ENCODE assay signal across 1 cellular context in the genomic region with DNA sequence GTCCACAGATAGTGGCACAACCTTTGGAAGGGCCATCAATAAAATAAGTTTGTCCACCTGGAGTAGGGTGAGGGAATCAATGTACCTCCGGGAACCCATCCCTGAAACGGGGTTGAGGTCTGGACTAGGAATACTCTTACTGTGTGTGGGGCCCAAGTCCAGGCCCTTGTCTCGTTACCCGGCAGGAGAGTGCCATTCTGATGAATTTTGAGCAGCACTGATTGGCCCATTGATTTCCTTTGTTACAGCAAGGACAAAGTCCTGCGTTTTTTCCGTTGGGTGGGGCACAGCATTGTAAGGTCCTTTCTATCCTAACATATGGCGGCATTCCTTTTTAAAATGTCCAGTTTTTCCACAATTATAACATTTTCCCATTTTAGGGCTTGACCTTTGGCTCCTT.
A peak's percentile ranks its signal among the peaks of the same experiment; 100 is the strongest.
TF ChIP-seq lines count a peak whose summit lies in the region.

No MANE protein-coding gene starts in this region.

TF ChIP-seq in HepG2, 621 proteins besides CTCF, POLR2A, EP300 and RAD21 (continued from another document):
- no peak for TF ChIP-seq SRSF4 (IDR thresholded peaks at IDR 0.05; ENCODE audit: low read depth, low read length, poor library complexity, severe bottlenecking)
- TF ChIP-seq ZNF101 (CRISPR knock-in tag; IDR thresholded peaks at IDR 0.05; ENCODE audit: borderline replicate concordance, low read depth): no peak
- no peak for TF ChIP-seq NFIB (CRISPR knock-in tag; IDR thresholded peaks at IDR 0.05; ENCODE audit: borderline replicate concordance)
- no peak for TF ChIP-seq SOX6 (IDR thresholded peaks at IDR 0.05)
- TF ChIP-seq SOX6 (CRISPR knock-in tag; IDR thresholded peaks at IDR 0.05): peak; percentile 89
- TF ChIP-seq, protein P1, sequence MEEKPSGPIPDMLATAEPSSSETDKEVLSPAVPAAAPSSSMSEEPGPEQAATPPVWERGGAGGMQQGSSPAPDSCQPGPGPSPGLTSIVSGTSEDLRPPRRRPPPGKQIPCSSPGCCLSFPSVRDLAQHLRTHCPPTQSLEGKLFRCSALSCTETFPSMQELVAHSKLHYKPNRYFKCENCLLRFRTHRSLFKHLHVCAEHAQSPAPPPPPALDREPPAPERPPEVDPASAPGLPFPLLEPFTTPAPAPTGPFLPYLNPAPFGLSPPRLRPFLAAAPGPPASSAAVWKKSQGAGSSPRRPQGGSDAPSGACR (CRISPR knock-in tag; IDR thresholded peaks at IDR 0.05): no peak
- peak; percentile 55; the same call in 1 of the 2 replicates for TF ChIP-seq GFI1 (CRISPR knock-in tag; IDR thresholded peaks at IDR 0.05; ENCODE audit: borderline replicate concordance)
- TF ChIP-seq, protein P2, sequence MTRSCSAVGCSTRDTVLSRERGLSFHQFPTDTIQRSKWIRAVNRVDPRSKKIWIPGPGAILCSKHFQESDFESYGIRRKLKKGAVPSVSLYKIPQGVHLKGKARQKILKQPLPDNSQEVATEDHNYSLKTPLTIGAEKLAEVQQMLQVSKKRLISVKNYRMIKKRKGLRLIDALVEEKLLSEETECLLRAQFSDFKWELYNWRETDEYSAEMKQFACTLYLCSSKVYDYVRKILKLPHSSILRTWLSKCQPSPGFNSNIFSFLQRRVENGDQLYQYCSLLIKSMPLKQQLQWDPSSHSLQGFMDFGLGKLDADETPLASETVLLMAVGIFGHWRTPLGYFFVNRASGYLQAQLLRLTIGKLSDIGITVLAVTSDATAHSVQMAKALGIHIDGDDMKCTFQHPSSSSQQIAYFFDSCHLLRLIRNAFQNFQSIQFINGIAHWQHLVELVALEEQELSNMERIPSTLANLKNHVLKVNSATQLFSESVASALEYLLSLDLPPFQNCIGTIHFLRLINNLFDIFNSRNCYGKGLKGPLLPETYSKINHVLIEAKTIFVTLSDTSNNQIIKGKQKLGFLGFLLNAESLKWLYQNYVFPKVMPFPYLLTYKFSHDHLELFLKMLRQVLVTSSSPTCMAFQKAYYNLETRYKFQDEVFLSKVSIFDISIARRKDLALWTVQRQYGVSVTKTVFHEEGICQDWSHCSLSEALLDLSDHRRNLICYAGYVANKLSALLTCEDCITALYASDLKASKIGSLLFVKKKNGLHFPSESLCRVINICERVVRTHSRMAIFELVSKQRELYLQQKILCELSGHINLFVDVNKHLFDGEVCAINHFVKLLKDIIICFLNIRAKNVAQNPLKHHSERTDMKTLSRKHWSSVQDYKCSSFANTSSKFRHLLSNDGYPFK (CRISPR knock-in tag; IDR thresholded peaks at IDR 0.05; ENCODE audit: borderline replicate concordance): no peak
- TF ChIP-seq, protein P3, sequence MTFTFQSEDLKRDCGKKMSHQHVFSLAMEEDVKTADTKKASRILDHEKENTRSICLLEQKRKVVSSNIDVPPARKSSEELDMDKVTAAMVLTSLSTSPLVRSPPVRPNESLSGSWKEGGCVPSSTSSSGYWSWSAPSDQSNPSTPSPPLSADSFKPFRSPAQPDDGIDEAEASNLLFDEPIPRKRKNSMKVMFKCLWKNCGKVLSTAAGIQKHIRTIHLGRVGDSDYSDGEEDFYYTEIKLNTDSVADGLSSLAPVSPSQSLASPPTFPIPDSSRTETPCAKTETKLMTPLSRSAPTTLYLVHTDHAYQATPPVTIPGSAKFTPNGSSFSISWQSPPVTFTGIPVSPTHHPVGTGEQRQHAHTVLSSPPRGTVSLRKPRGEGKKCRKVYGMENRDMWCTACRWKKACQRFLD (CRISPR knock-in tag; IDR thresholded peaks at IDR 0.05; ENCODE audit: borderline replicate concordance): no peak
- TF ChIP-seq ZFP1 (CRISPR knock-in tag; IDR thresholded peaks at IDR 0.05): no peak
- no peak for TF ChIP-seq ZNF646 (CRISPR knock-in tag; IDR thresholded peaks at IDR 0.05)
- TF ChIP-seq ZNF557 (CRISPR knock-in tag; IDR thresholded peaks at IDR 0.05): no peak
- peak; percentile 46; the same call in 1 of the 2 replicates for TF ChIP-seq POGZ (CRISPR knock-in tag; IDR thresholded peaks at IDR 0.05)
- no peak for TF ChIP-seq ZNF800 (CRISPR knock-in tag; IDR thresholded peaks at IDR 0.05)
- peak; percentile 43; the same call in 1 of the 2 replicates for TF ChIP-seq PHF21A (CRISPR knock-in tag; IDR thresholded peaks at IDR 0.05)
- TF ChIP-seq, protein P4, sequence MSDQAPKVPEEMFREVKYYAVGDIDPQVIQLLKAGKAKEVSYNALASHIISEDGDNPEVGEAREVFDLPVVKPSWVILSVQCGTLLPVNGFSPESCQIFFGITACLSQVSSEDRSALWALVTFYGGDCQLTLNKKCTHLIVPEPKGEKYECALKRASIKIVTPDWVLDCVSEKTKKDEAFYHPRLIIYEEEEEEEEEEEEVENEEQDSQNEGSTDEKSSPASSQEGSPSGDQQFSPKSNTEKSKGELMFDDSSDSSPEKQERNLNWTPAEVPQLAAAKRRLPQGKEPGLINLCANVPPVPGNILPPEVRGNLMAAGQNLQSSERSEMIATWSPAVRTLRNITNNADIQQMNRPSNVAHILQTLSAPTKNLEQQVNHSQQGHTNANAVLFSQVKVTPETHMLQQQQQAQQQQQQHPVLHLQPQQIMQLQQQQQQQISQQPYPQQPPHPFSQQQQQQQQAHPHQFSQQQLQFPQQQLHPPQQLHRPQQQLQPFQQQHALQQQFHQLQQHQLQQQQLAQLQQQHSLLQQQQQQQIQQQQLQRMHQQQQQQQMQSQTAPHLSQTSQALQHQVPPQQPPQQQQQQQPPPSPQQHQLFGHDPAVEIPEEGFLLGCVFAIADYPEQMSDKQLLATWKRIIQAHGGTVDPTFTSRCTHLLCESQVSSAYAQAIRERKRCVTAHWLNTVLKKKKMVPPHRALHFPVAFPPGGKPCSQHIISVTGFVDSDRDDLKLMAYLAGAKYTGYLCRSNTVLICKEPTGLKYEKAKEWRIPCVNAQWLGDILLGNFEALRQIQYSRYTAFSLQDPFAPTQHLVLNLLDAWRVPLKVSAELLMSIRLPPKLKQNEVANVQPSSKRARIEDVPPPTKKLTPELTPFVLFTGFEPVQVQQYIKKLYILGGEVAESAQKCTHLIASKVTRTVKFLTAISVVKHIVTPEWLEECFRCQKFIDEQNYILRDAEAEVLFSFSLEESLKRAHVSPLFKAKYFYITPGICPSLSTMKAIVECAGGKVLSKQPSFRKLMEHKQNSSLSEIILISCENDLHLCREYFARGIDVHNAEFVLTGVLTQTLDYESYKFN (CRISPR knock-in tag; conservative IDR thresholded peaks at IDR 0.05): peak; percentile 40; the same call in 1 of the 2 replicates
- no peak for TF ChIP-seq ZSCAN12 (CRISPR knock-in tag; IDR thresholded peaks at IDR 0.05)
